ENCODE assay signal across 8 cellular contexts in genomic region chr15:40340740-40341400, GRCh38. TPM values are rescaled to one million over a fixed set of nuclear protein-coding genes. Genes with fewer than 3 reads are reported as not detected.
DNase-seq lines count a peak whose midpoint lies in the region; ATAC-seq and TF ChIP-seq lines count a peak whose summit lies in the region.

CCDC9B (minus strand) TSS chr15:40340939; CDS start chr15:40340819, 120 bp downstream.

- peak within 1 kb of the TSS; percentile 64 for H3K4me3 ChIP-seq in WI38 (ENCODE audit: low read depth, low read length)

- no peak for TF ChIP-seq CTCF in WI38 (IDR thresholded peaks at IDR 0.05; ENCODE audit: low read depth, low read length)

- ATAC-seq in GM21423 (IDR thresholded peaks at IDR 0.05; ENCODE audit: unreplicated experiment) (no peak), HG02973 (IDR thresholded peaks at IDR 0.05; ENCODE audit: unreplicated experiment) (no peak)

- DNase-seq in Caki2 (ENCODE audit: low read depth), result peak; percentile 79
- DNase-seq in NCI-H2029 (lab: John Stamatoyannopoulos, UW), result peak; percentile 64
- peak; percentile 81 to 95 (median 90) for DNase-seq in head of caudate nucleus
- peak; percentile 74 to 97 (median 88) for DNase-seq in posterior cingulate gyrus
- DNase-seq in activated T-cell treated with anti-CD3 and anti-CD28 coated beads, Interleukin-2, amount 50 U/mL, for 1 hour, result no peak

- in situ Hi-C loops in Caki2 (cut with HindIII; ENCODE audit: low pct_unique_long_range_greater_than_20kb, low sequenced_read_pairs), result no loop called here

- intact Hi-C loops in head of caudate nucleus (cut with DNase I) (loop anchor here (5.0 kb wide), 1 partner anchor 81 kb away; no protein-coding TSS in a partner anchor), posterior cingulate gyrus (cut with DNase I) (loop anchor here (5.0 kb wide), 1 partner anchor 66 kb away; the partner anchor contains the start of gene IVD)

RNA-seq across cellular contexts. Expression of gene CCDC9B, which starts in this region (rescaled TPM):
- total RNA-seq in Caki2 (2014; rRNA removed; shearing (Covaris generic); ENCODE audit: low replicate concordance), result 10.1 and 35.3 TPM in 2 replicates
